Comparison of ENCODE assay signal across 21 cellular contexts in genomic region chr1:40353081-40353480, GRCh38. TPM values are rescaled to one million over a fixed set of nuclear protein-coding genes. Genes with fewer than 3 reads are reported as not detected.
DNase-seq lines count a peak whose midpoint lies in the region; ATAC-seq, FAIRE-seq and TF ChIP-seq lines count a peak whose summit lies in the region.
"Had no signal": no experiment of that assay in that cellular context is flagged by ENCODE, and none has a peak within 500 bp of the region (broad histone marks: within the 10 kb centered on the region; RNA-seq: fewer than 3 reads in every experiment).

No MANE protein-coding gene starts in this region.

- H3K27ac ChIP-seq in K562 (ENCODE audit: extremely low read depth, low read depth, low read length) (no peak overlapping the region), upper lobe of left lung (peak overlapping the region in 3 of 4 donors; percentile 38 to 62 (median 49))
- H3K27ac ChIP-seq: C4-2B, RWPE1 had no signal

- H3K4me1 ChIP-seq in K562 (replicated peaks in 1 of 2; ENCODE audit: control insufficient read depth in 2 of 2, insufficient read depth in 2 of 2, low read length in 2 of 2) (no peaks in the 10 kb centered on the region; a peak in 1 of 5 replicates), upper lobe of left lung (no peaks in the 10 kb centered on the region)

- 61% methylated on average over 1 of the region's 3 CpGs for WGBS in K562 (ENCODE audit: insufficient coverage, low coverage, missing lambda C conversion rate)
- 91 to 97% methylated on average over 3 of the region's 3 CpGs for WGBS in upper lobe of left lung, 2 donors

- no peak overlapping the region for H3K9ac ChIP-seq in K562 (ENCODE audit: insufficient read depth in 1 of 2, low read depth in 2 of 2, low read length in 2 of 2)

- peak; percentile 47 for ATAC-seq in K562
- no peak for ATAC-seq in memory B cell (ENCODE audit: low read depth)
- peak in 1 of 2 donors; percentile 54 for ATAC-seq in upper lobe of left lung (ENCODE audit: low FRiP score in 2 of 2)
- ATAC-seq in HG02870 (IDR thresholded peaks at IDR 0.05; ENCODE audit: unreplicated experiment): no peak
- ATAC-seq in GM18511 (IDR thresholded peaks at IDR 0.05; ENCODE audit: unreplicated experiment): no peak
- ATAC-seq: SK-N-SH treated with all-trans-retinoic acid at 6 μM for 48 hours had no signal

- no peaks in the 10 kb centered on the region for H3K36me3 ChIP-seq in K562 (ENCODE audit: control insufficient read depth, insufficient read depth, low read length)
- H3K36me3 ChIP-seq in upper lobe of left lung: no peaks in the 10 kb centered on the region

- H3K27me3 Mint-ChIP-seq in IgD-negative memory B cell (no peaks in the 10 kb centered on the region), memory B cell (no peaks in the 10 kb centered on the region)

- H3K9me3 Mint-ChIP-seq in IgD-negative memory B cell (no peaks in the 10 kb centered on the region), memory B cell (no peaks in the 10 kb centered on the region)

- POLR2A ChIA-PET in K562 (lab: Yijun Ruan, JAX): interaction anchor here (1.3 to 1.4 kb wide), 2 partner anchors 13 to 24 kb away, joined by 3 read pairs; no protein-coding TSS in a partner anchor

- no peaks in the 10 kb centered on the region for H3K36me3 Mint-ChIP-seq in IgD-negative memory B cell
- no peaks in the 10 kb centered on the region for H3K36me3 Mint-ChIP-seq in memory B cell

- H3K4me1 Mint-ChIP-seq in IgD-negative memory B cell: peaks cover 31 to 44% (median 40%) of the 10 kb centered on the region in 3 donors
- peaks cover 42% of the 10 kb centered on the region for H3K4me1 Mint-ChIP-seq in memory B cell

- H3K9me3 ChIP-seq in K562 (replicated peaks; ENCODE audit: control insufficient read depth, insufficient read depth, low read depth, low read length) (no peaks in the 10 kb centered on the region), upper lobe of left lung (peaks cover 0 to 5% (median 3%) of the 10 kb centered on the region in 4 donors)

- no peak overlapping the region for H3K4me3 ChIP-seq in K562
- no peak overlapping the region for H3K4me3 ChIP-seq in upper lobe of left lung

- TF ChIP-seq CTCF in K562 (IDR thresholded peaks at IDR 0.05 in 2 of 3, conservative IDR thresholded peaks at IDR 0.05 in 1 of 3; ENCODE audit: insufficient read depth in 2 of 3, low read depth in 1 of 3, low read length in 3 of 3) (no peak), upper lobe of left lung (IDR thresholded peaks at IDR 0.05) (no peak)

- intact Hi-C loops in K562 (cut with micrococcal nuclease): no loop called here

- TF ChIP-seq RAD21 in K562 (CRISPR knock-in tag; conservative IDR thresholded peaks at IDR 0.05 in 1 of 2, IDR thresholded peaks at IDR 0.05 in 1 of 2): no peak

- CTCF ChIA-PET in K562 (lab: Yijun Ruan, JAX; ENCODE audit: low intra/inter-chr PET ratio): no interaction called here

- H3K9me1 ChIP-seq in K562 (ENCODE audit: control insufficient read depth, insufficient read depth, low read length): no peaks in the 10 kb centered on the region

- BruUV-seq in K562 (replicated peaks; lab: Mats Ljungman, UMichigan): no TSS peak

- DNase-seq in K562 (ENCODE audit: extremely low read depth in 1 of 4, low spot score in 3 of 4): no peak
- no peak for DNase-seq in memory B cell (ENCODE audit: low spot score in 2 of 2)
- DNase-seq in upper lobe of left lung: no peak
- no peak for DNase-seq in stimulated activated naive CD4-positive, alpha-beta T cell (lab: John Stamatoyannopoulos, UW)
- no peak for DNase-seq in globus pallidus (ENCODE audit: low spot score)
- DNase-seq: ACHN, DMS79 treated with DMSO at 0.1 percent for 48 hours, H7, KBM-7, NCI-H1105 treated with DMSO at 0.1 percent for 48 hours, NCI-H1694, NCI-H2081 treated with DMSO at 0.1 percent for 48 hours, NCI-H510A treated with DMSO at 0.1 percent for 48 hours, NCI-H774, SIG-M5 had no signal

- H3K4me2 ChIP-seq in K562 (ENCODE audit: insufficient read depth, low read length): no peak overlapping the region

- in situ Hi-C loops in K562 (cut with MboI): no loop called here

- no peak for FAIRE-seq in K562 (lab: Jason Lieb, UNC)

- H3K27me3 ChIP-seq in K562 (ENCODE audit: control insufficient read depth in 2 of 2, insufficient read depth in 2 of 2, low read length in 2 of 2) (no peaks in the 10 kb centered on the region), upper lobe of left lung (no peaks in the 10 kb centered on the region)

- TF ChIP-seq EP300 in K562 (IDR thresholded peaks at IDR 0.05; ENCODE audit: low read length): no peak
- no peak for TF ChIP-seq EP300 in upper lobe of left lung (IDR thresholded peaks at IDR 0.05)

- H3K79me2 ChIP-seq in K562 (ENCODE audit: control insufficient read depth, insufficient read depth, low read length): no peaks in the 10 kb centered on the region

- no peaks in the 10 kb centered on the region for H4K20me1 ChIP-seq in K562 (replicated peaks; ENCODE audit: control insufficient read depth, insufficient read depth, low read length)

- no peak overlapping the region for H3K4me3 Mint-ChIP-seq in IgD-negative memory B cell
- H3K4me3 Mint-ChIP-seq in memory B cell: no peak overlapping the region

- peak overlapping the region in 2 of 3 donors; percentile 71 to 74 for H3K27ac Mint-ChIP-seq in IgD-negative memory B cell
- H3K27ac Mint-ChIP-seq in memory B cell: peak overlapping the region; percentile 83

- H2AFZ ChIP-seq in K562 (ENCODE audit: low read depth, low read length): peak overlapping the region; percentile 42; the same call in 1 of the 2 replicates

- TF ChIP-seq POLR2A in K562 (conservative IDR thresholded peaks at IDR 0.05): no peak
- TF ChIP-seq POLR2A in upper lobe of left lung (IDR thresholded peaks at IDR 0.05): peak in 1 of 4 donors; percentile 11

TF ChIP-seq in K562, 482 proteins besides CTCF, POLR2A, EP300 and RAD21 (continues in another document):
- no peak for TF ChIP-seq SFPQ (IDR thresholded peaks at IDR 0.05; ENCODE audit: low read depth, low read length)
- TF ChIP-seq ZNF41 (CRISPR knock-in tag; conservative IDR thresholded peaks at IDR 0.05): no peak

RNA-seq across cellular contexts. Expression of gene SMAP2, which starts 20.4 kb away (rescaled TPM):
- polyA plus RNA-seq in IgD-negative memory B cell (624 TPM), K562 (2011; rRNA removed) (114 and 124 TPM in 2 replicates), K562 (2014; fragmentation: Illumina TruSeq; extraction: Trizol) (173 and 212 TPM in 2 replicates), K562 (2014; fragmentation: Nextera tagmentation; extraction: Ambion mirVana) (10 to 100 TPM; 38.7 to 47.3 TPM), K562 (2014; rRNA removed) (89.4 and 94.7 TPM in 2 replicates)
- 77.4 and 118 TPM in 2 replicates for total RNA-seq in K562 (2011; cell fraction: chromatin; rRNA removed; ENCODE audit: low replicate concordance)
- total RNA-seq in K562 (2011; cell fraction: nucleolus; rRNA removed): 37.0 and 50.1 TPM in 2 replicates
- 81.5 and 109 TPM in 2 replicates for total RNA-seq in K562 (2011; cell fraction: nucleoplasm; rRNA removed)
- total RNA-seq in K562 (2014; rRNA removed) (80.1 and 98.2 TPM in 2 replicates), K562 (2014; rRNA removed; fragmentation: Illumina TruSeq; extraction: Trizol) (94.1 and 101 TPM in 2 replicates), K562 (2015; rRNA removed; fragmentation: Illumina TruSeq; extraction: Trizol) (89.1 and 92.4 TPM in 2 replicates), K562 (2021) (109 and 117 TPM in 2 replicates), upper lobe of left lung (10 to 100 TPM; 68.7 to 95.3 (median 72.2) TPM)
- 98.8 and 132 TPM in 2 replicates for polyA plus RNA-seq in K562 (2011; cell fraction: cytosol; rRNA removed)
- polyA plus RNA-seq in K562 (2011; cell fraction: nucleus; rRNA removed): 81.2 and 89.1 TPM in 2 replicates
- polyA plus RNA-seq in K562 (2012): 100 and 128 TPM in 2 replicates
- 129 and 160 TPM in 2 replicates for polyA minus RNA-seq in K562 (2011; rRNA and poly(A)+ RNA removed)
- polyA minus RNA-seq in K562 (2011; cell fraction: cytosol; rRNA and poly(A)+ RNA removed): 71.4 and 74.3 TPM in 2 replicates
- polyA minus RNA-seq in K562 (2011; cell fraction: nucleus; rRNA and poly(A)+ RNA removed): 28.4 and 48.0 TPM in 2 replicates

RNA-seq across cellular contexts. Expression of gene COL9A2, which starts 36.0 kb away (rescaled TPM):
- polyA plus RNA-seq in IgD-negative memory B cell (3.0 TPM), K562 (2011; rRNA removed) (0.31 and 0.45 TPM in 2 replicates), K562 (2014; fragmentation: Illumina TruSeq; extraction: Trizol) (0.24 and 0.54 TPM in 2 replicates), K562 (2014; fragmentation: Nextera tagmentation; extraction: Ambion mirVana) (under 1 TPM; 0.03 TPM), K562 (2014; rRNA removed) (1.5 and 2.2 TPM in 2 replicates)
- 0.58 and 1.9 TPM in 2 replicates for total RNA-seq in K562 (2011; cell fraction: chromatin; rRNA removed; ENCODE audit: low replicate concordance)
- 0.53 and 1.3 TPM in 2 replicates for total RNA-seq in K562 (2011; cell fraction: nucleolus; rRNA removed)
- 0.73 and 1.1 TPM in 2 replicates for total RNA-seq in K562 (2011; cell fraction: nucleoplasm; rRNA removed)
- total RNA-seq in K562 (2014; rRNA removed) (0.90 and 0.95 TPM in 2 replicates), K562 (2014; rRNA removed; fragmentation: Illumina TruSeq; extraction: Trizol) (0.06 and 0.15 TPM in 2 replicates), K562 (2015; rRNA removed; fragmentation: Illumina TruSeq; extraction: Trizol) (0.60 and 0.72 TPM in 2 replicates), K562 (2021) (0.47 and 0.72 TPM in 2 replicates), upper lobe of left lung (10 to 100 TPM in 1 of 6 donors, 1 to 10 TPM in 5; 4.2 to 30.4 (median 5.2) TPM)
- 0.46 and 0.47 TPM in 2 replicates for polyA plus RNA-seq in K562 (2011; cell fraction: cytosol; rRNA removed)
- 3.7 and 4.4 TPM in 2 replicates for polyA plus RNA-seq in K562 (2011; cell fraction: nucleus; rRNA removed)
- polyA plus RNA-seq in K562 (2012): 0.78 and 3.8 TPM in 2 replicates
- 0.11 and 0.30 TPM in 2 replicates for polyA minus RNA-seq in K562 (2011; rRNA and poly(A)+ RNA removed)
- 1.6 TPM in 1 of 2 replicates, not detected in the other for polyA minus RNA-seq in K562 (2011; cell fraction: cytosol; rRNA and poly(A)+ RNA removed)
- polyA minus RNA-seq in K562 (2011; cell fraction: nucleus; rRNA and poly(A)+ RNA removed): 0.13 and 1.4 TPM in 2 replicates
